11 cellular contexts compared by ENCODE assay signal in genomic region chr2:136394136-136395060, GRCh38.
DNase-seq lines count a peak whose midpoint lies in the region; ATAC-seq and TF ChIP-seq lines count a peak whose summit lies in the region.
"Had no signal": no experiment of that assay in that cellular context is flagged by ENCODE, and none has a peak within 500 bp of the region (broad histone marks: within the 10 kb centered on the region; RNA-seq: fewer than 3 reads in every experiment).

No MANE protein-coding gene starts in this region.

- no peak overlapping the region for H3K4me3 Mint-ChIP-seq in activated CD8-positive, alpha-beta T cell treated with anti-CD3 and anti-CD28 coated beads for 36 hours

- H3K4me1 ChIP-seq in right cardiac atrium (ENCODE audit: control insufficient read depth, insufficient read depth, low read length), result no peaks in the 10 kb centered on the region

- no peaks in the 10 kb centered on the region for H3K36me3 Mint-ChIP-seq in activated CD8-positive, alpha-beta T cell treated with anti-CD3 and anti-CD28 coated beads for 36 hours (ENCODE audit: low read depth)

- TF ChIP-seq CTCF in activated CD8-positive, alpha-beta T cell treated with anti-CD3 and anti-CD28 coated beads for 36 hours (IDR thresholded peaks at IDR 0.05), result no peak

- ATAC-seq in GM18499 (IDR thresholded peaks at IDR 0.05; ENCODE audit: insufficient read depth, unreplicated experiment) (peak; percentile 57), GM19438 (IDR thresholded peaks at IDR 0.05; ENCODE audit: low read depth, unreplicated experiment) (peak; percentile 82), HG03025 (IDR thresholded peaks at IDR 0.05; ENCODE audit: low FRiP score, unreplicated experiment) (peak; percentile 84), right cardiac atrium (no peak)
- peak; percentile 40 for ATAC-seq in activated CD8-positive, alpha-beta T cell treated with anti-CD3 and anti-CD28 coated beads for 36 hours

- POLR2A ChIA-PET in activated CD8-positive, alpha-beta T cell treated with anti-CD3 and anti-CD28 coated beads for 36 hours (lab: Charles Lee), result no interaction called here

- intact Hi-C loops in activated CD8-positive, alpha-beta T cell treated with anti-CD3 and anti-CD28 coated beads for 36 hours (cut with micrococcal nuclease), result no loop called here
- intact Hi-C loops in right cardiac atrium (cut with DNase I), result no loop called here

- H3K9me3 ChIP-seq in right cardiac atrium (ENCODE audit: control insufficient read depth, low read length), result no peaks in the 10 kb centered on the region

- no peak for DNase-seq in activated CD8-positive, alpha-beta T cell treated with anti-CD3 and anti-CD28 coated beads for 36 hours
- no peak for DNase-seq in right cardiac atrium
- DNase-seq in SKM-1 treated with dmso at 0.1 percent for 144 hours (lab: John Stamatoyannopoulos, UW; ENCODE audit: unreplicated experiment), result no peak
- DNase-seq in HK-2 (ENCODE audit: unreplicated experiment), result no peak
- DNase-seq in anterior cingulate cortex (lab: John Stamatoyannopoulos, UW), result no peak
- DNase-seq: DMS79; NCI-H774; stimulated activated CD4-positive, alpha-beta T cell treated with anti-CD3 and anti-CD28 coated beads, Interleukin-4, amount 100 ng/mL, for 1 hour had no signal

- no peak overlapping the region for H3K27ac Mint-ChIP-seq in activated CD8-positive, alpha-beta T cell treated with anti-CD3 and anti-CD28 coated beads for 36 hours

- H3K27me3 Mint-ChIP-seq in activated CD8-positive, alpha-beta T cell treated with anti-CD3 and anti-CD28 coated beads for 36 hours, result no peaks in the 10 kb centered on the region

- CTCF ChIA-PET in activated CD8-positive, alpha-beta T cell treated with anti-CD3 and anti-CD28 coated beads for 36 hours (lab: Charles Lee), result interaction anchor here (0.7 kb wide), 1 partner anchor 10 kb away, joined by 3 read pairs; no protein-coding TSS in a partner anchor

- H3K4me1 Mint-ChIP-seq in activated CD8-positive, alpha-beta T cell treated with anti-CD3 and anti-CD28 coated beads for 36 hours (ENCODE audit: low read depth), result peaks cover 32% of the 10 kb centered on the region

- no peak overlapping the region for H3K4me3 ChIP-seq in right cardiac atrium (ENCODE audit: low read length)

- H3K9me3 Mint-ChIP-seq in activated CD8-positive, alpha-beta T cell treated with anti-CD3 and anti-CD28 coated beads for 36 hours, result no peaks in the 10 kb centered on the region

- H3K27ac ChIP-seq in right cardiac atrium (ENCODE audit: low read length), result no peak overlapping the region

- H3K27me3 ChIP-seq in right cardiac atrium (ENCODE audit: control insufficient read depth, insufficient read depth), result no peaks in the 10 kb centered on the region

- WGBS in right cardiac atrium, result 87% methylated on average over 8 of the region's 8 CpGs

Comparison
In these comparisons a context has a peak if more than half of its experiments do, and no peak if none do; other contexts are left out.
1. ATAC-seq: peak in GM18499 (single experiment), GM19438 (single experiment), HG03025 (single experiment) and activated CD8-positive, alpha-beta T cell treated with anti-CD3 and anti-CD28 coated beads for 36 hours (single experiment); none in right cardiac atrium (0 of 2).